Comparison of ENCODE assay signal across 16 cellular contexts in the genomic region with DNA sequence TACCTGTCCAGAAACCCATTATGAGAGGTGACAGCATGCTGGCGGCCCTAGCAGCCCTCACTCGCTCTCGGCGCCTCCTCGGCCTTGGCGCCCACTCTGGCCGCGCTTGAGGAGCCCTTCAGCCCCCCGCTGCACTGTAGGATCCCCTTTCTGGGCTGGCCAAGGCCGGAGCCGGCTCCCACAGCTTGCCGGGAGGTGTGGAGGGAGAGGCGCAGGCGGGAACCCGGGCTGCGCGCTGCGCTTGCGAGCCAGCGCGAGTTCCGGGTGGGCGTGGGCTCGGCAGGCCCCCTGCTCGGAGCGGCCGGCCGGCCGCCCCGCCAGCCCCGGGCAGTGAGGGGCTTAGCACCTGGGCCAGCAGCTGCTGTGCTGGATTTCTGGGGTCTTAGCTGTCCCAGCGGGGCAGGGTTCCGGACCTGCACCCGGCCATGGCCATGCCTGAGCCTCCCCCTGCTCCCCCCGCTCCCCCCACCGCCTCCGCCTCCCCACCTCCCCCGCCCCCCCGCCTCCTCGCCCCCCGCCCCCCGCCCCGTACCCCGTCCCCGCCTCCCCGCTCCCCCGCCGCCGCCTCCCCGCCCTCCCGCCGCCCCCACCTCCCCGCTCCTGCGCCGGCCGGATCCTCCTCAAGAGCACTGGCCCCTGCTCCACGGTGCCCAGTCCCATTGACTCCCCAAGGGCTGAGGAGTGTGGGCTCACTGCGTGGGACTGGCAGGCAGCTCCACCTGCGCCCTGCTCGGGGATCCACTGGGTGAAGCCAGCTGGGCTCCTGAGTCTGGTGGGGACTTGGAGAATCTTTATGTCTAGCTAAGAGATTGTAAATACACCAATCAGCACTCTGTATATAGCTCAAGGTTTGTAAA.
DNase-seq lines count a peak whose midpoint lies in the region; ATAC-seq and TF ChIP-seq lines count a peak whose summit lies in the region.
"Had no signal": no experiment of that assay in that cellular context is flagged by ENCODE, and none has a peak within 500 bp of the region (broad histone marks: within the 10 kb centered on the region; RNA-seq: fewer than 3 reads in every experiment).

No MANE protein-coding gene starts in this region.

- no peak for ATAC-seq in left ventricle myocardium superior
- ATAC-seq in heart right ventricle: no peak
- ATAC-seq in PC-3: peak; percentile 12; the same call in 1 of the 2 replicates
- no peak for ATAC-seq in GM18517 (IDR thresholded peaks at IDR 0.05; ENCODE audit: unreplicated experiment)

- peak overlapping the region; percentile 75 for H3K4me2 ChIP-seq in PC-3 (ENCODE audit: low read length)
- H3K4me2 ChIP-seq: BLaER1 treated with 17β-estradiol and CSF1 and Interleukin-3, amounts not matched to agents 10 nM and 100 nM had no signal

- TF ChIP-seq CTCF in heart right ventricle (IDR thresholded peaks at IDR 0.05) (no peak), PC-3 (conservative IDR thresholded peaks at IDR 0.05; ENCODE audit: low read depth, low read length) (no peak), testis (IDR thresholded peaks at IDR 0.05) (no peak)

- no peak overlapping the region for H3K27ac ChIP-seq in heart right ventricle
- no peak overlapping the region for H3K27ac ChIP-seq in PC-3 (ENCODE audit: low read length)
- peak overlapping the region in 1 of 2 donors; percentile 6 for H3K27ac ChIP-seq in testis
- H3K27ac ChIP-seq: BLaER1 treated with 17β-estradiol and CSF1 and Interleukin-3, amounts not matched to agents 10 nM and 100 nM; RWPE1 had no signal

- H3K9ac ChIP-seq in PC-3 (ENCODE audit: low read length) (peak overlapping the region; percentile 52), iPS-15b (ENCODE audit: low read depth, low read length) (no peak overlapping the region)
- H3K9ac ChIP-seq: BLaER1 treated with 17β-estradiol and CSF1 and Interleukin-3, amounts not matched to agents 10 nM and 100 nM had no signal

- H3K79me2 ChIP-seq in PC-3 (ENCODE audit: low read length): no peaks in the 10 kb centered on the region

- BruUV-seq in PC-3 (replicated peaks; lab: Mats Ljungman, UMichigan): no TSS peak

- 73 to 76% methylated on average over 40 to 60 of the region's 60 CpGs for WGBS in heart right ventricle, 2 donors
- WGBS in testis, 2 donors: 73 to 77% methylated on average over 14 to 51 of the region's 60 CpGs

- peak; percentile 13 for DNase-seq in left ventricle myocardium superior
- no peak for DNase-seq in heart right ventricle
- peak; percentile 11 for DNase-seq in PC-3
- peak; percentile 18 for DNase-seq in testis
- no peak for DNase-seq in hippocampal formation (lab: John Stamatoyannopoulos, UW)
- no peak for DNase-seq in NCI-H2081 (lab: John Stamatoyannopoulos, UW)
- DNase-seq: CD8-positive, alpha-beta memory T cell; DMS79; NCI-H187; NCI-H2171; NCI-H446; NCI-H748 treated with DMSO at 0.1 percent for 48 hours had no signal

- H4K20me1 ChIP-seq in PC-3 (ENCODE audit: low read length): no peaks in the 10 kb centered on the region
- H4K20me1 ChIP-seq: BLaER1 treated with 17β-estradiol and CSF1 and Interleukin-3, amounts not matched to agents 10 nM and 100 nM had no signal

- H3F3A ChIP-seq in PC-3 (ENCODE audit: low read length, unreplicated experiment): no peaks in the 10 kb centered on the region

- no peaks in the 10 kb centered on the region for H3K36me3 ChIP-seq in heart right ventricle
- H3K36me3 ChIP-seq in PC-3 (ENCODE audit: low read depth, low read length): no peaks in the 10 kb centered on the region
- H3K36me3 ChIP-seq in iPS-15b (ENCODE audit: control insufficient read depth, insufficient read depth, low read length): no peaks in the 10 kb centered on the region
- H3K36me3 ChIP-seq in testis (ENCODE audit: low read depth, missing control alignments): no peaks in the 10 kb centered on the region
- H3K36me3 ChIP-seq: BLaER1 treated with 17β-estradiol and CSF1 and Interleukin-3, amounts not matched to agents 10 nM and 100 nM had no signal

- H3K9me3 ChIP-seq in heart right ventricle (peaks cover 0 to 5% (median 0%) of the 10 kb centered on the region in 11 donors), PC-3 (ENCODE audit: low read length) (no peaks in the 10 kb centered on the region), iPS-15b (ENCODE audit: control insufficient read depth, insufficient read depth, low read length) (no peaks in the 10 kb centered on the region), testis (no peaks in the 10 kb centered on the region)

- POLR2A ChIA-PET in PC-3 (lab: Charles Lee; ENCODE audit: unreplicated experiment): interaction anchor here (0.6 kb wide), 1 partner anchor 277 kb away, joined by 3 read pairs; no protein-coding TSS in a partner anchor

- no peak for TF ChIP-seq POLR2A in testis (IDR thresholded peaks at IDR 0.05)

- no peaks in the 10 kb centered on the region for H3K9me2 ChIP-seq in PC-3 (replicated peaks; ENCODE audit: low read length)

- H3K4me1 ChIP-seq in heart right ventricle (no peaks in the 10 kb centered on the region), PC-3 (ENCODE audit: insufficient read depth, low read length) (0 out of 2 replicates have a peak, but pooled peaks cover 13% of the 10 kb centered on the region), iPS-15b (ENCODE audit: control insufficient read depth, insufficient read depth, low read length) (peaks cover 4% of the 10 kb centered on the region), testis (no peaks in the 10 kb centered on the region)
- H3K4me1 ChIP-seq: BLaER1 treated with 17β-estradiol and CSF1 and Interleukin-3, amounts not matched to agents 10 nM and 100 nM had no signal

- H3K27me3 ChIP-seq in heart right ventricle: peaks cover 0 to 5% (median 0%) of the 10 kb centered on the region in 7 donors
- no peaks in the 10 kb centered on the region for H3K27me3 ChIP-seq in PC-3 (ENCODE audit: low read length)
- H3K27me3 ChIP-seq in iPS-15b (ENCODE audit: control insufficient read depth, insufficient read depth, low read length): no peaks in the 10 kb centered on the region
- H3K27me3 ChIP-seq in testis: no peaks in the 10 kb centered on the region
- H3K27me3 ChIP-seq: BLaER1 treated with 17β-estradiol and CSF1 and Interleukin-3, amounts not matched to agents 10 nM and 100 nM had no signal

- intact Hi-C loops in left ventricle myocardium superior (cut with micrococcal nuclease): no loop called here
- intact Hi-C loops in heart right ventricle (cut with DNase I): no loop called here
- intact Hi-C loops in PC-3 (cut with micrococcal nuclease): no loop called here
- intact Hi-C loops in testis (cut with DNase I; ENCODE audit: low total_unique reads): no loop called here

- CTCF ChIA-PET in PC-3 (lab: Charles Lee): interaction anchor here (0.6 kb wide), 2 partner anchors 110 to 1017 kb away, joined by 4 to 11 read pairs; no protein-coding TSS in a partner anchor

- H3K4me3 ChIP-seq in heart right ventricle: peak overlapping the region in 1 of 10 donors; percentile 20
- H3K4me3 ChIP-seq in PC-3 (ENCODE audit: low read length): peak overlapping the region; percentile 70
- H3K4me3 ChIP-seq in iPS-15b (ENCODE audit: low read depth, low read length): peak overlapping the region; percentile 10
- peak overlapping the region; percentile 18 to 33 for H3K4me3 ChIP-seq in testis
- H3K4me3 ChIP-seq: BLaER1 treated with 17β-estradiol and CSF1 and Interleukin-3, amounts not matched to agents 10 nM and 100 nM had no signal

- peak overlapping the region; percentile 75 for H2AFZ ChIP-seq in PC-3 (ENCODE audit: low read length)

Comparison
In these comparisons a context has a peak if more than half of its experiments do, and no peak if none do; other contexts are left out.
1. DNase-seq: peak in left ventricle myocardium superior (single experiment), PC-3 (single experiment) and testis (single experiment); none in heart right ventricle (0 of 2), hippocampal formation (0 of 2) and NCI-H2081 (0 of 2).